1 cellular context compared by ENCODE assay signal in the genomic region with DNA sequence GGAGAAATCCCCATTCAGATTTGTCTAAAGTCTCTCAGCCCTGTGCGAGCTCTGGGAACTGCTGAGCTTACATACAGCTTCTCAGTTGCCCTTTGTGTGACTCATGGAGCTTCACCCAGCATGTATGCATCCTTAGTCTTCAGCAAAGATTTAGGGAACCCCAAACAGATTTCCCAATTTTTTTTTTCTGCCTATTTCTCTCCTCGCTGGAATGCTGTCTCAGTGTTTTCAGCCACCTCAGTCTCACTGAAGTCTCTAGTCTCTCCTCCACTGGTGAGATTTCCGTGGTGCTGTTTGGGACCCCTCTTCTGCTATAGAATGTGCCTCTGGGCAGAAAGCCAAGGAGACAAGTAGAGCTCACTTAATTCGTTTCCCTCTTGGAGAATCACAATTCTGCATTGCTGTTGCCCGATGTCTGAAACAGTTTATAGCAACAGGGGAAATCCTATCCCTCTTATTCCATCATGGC.
TF ChIP-seq lines count a peak whose summit lies in the region.

No MANE protein-coding gene starts in this region.

TF ChIP-seq in SK-N-SH, 30 proteins besides CTCF, POLR2A, EP300 and RAD21:
- TF ChIP-seq FOSL2 (IDR thresholded peaks at IDR 0.05; ENCODE audit: borderline replicate concordance, low read depth) (peak; percentile 41; the same call in 1 of the 2 replicates), ELF1 (IDR thresholded peaks at IDR 0.05) (no peak), TEAD4 (IDR thresholded peaks at IDR 0.05; ENCODE audit: borderline replicate concordance, insufficient read depth) (no peak), POLR2AphosphoS5 (IDR thresholded peaks at IDR 0.05; ENCODE audit: low read depth, low read length) (no peak), RXRA (IDR thresholded peaks at IDR 0.05; ENCODE audit: borderline replicate concordance, low read depth) (no peak), EZH2phosphoT487 (IDR thresholded peaks at IDR 0.05; ENCODE audit: borderline replicate concordance, low read depth) (no peak), TAF1 (IDR thresholded peaks at IDR 0.05; ENCODE audit: borderline replicate concordance, low read depth, low read length) (no peak), MEF2A (IDR thresholded peaks at IDR 0.05; ENCODE audit: borderline replicate concordance, low read depth) (no peak), GATA2 (CRISPR knock-in tag; IDR thresholded peaks at IDR 0.05) (no peak), CHD2 (IDR thresholded peaks at IDR 0.05; ENCODE audit: low read length, partially characterized antibody) (no peak), FOXJ3 (CRISPR knock-in tag; IDR thresholded peaks at IDR 0.05) (no peak), NFIC (IDR thresholded peaks at IDR 0.05; ENCODE audit: borderline replicate concordance) (peak; percentile 53)
- TF ChIP-seq, protein P1, sequence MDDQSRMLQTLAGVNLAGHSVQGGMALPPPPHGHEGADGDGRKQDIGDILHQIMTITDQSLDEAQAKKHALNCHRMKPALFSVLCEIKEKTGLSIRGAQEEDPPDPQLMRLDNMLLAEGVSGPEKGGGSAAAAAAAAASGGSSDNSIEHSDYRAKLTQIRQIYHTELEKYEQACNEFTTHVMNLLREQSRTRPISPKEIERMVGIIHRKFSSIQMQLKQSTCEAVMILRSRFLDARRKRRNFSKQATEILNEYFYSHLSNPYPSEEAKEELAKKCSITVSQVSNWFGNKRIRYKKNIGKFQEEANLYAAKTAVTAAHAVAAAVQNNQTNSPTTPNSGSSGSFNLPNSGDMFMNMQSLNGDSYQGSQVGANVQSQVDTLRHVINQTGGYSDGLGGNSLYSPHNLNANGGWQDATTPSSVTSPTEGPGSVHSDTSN (IDR thresholded peaks at IDR 0.05): no peak
- TF ChIP-seq, protein P2, sequence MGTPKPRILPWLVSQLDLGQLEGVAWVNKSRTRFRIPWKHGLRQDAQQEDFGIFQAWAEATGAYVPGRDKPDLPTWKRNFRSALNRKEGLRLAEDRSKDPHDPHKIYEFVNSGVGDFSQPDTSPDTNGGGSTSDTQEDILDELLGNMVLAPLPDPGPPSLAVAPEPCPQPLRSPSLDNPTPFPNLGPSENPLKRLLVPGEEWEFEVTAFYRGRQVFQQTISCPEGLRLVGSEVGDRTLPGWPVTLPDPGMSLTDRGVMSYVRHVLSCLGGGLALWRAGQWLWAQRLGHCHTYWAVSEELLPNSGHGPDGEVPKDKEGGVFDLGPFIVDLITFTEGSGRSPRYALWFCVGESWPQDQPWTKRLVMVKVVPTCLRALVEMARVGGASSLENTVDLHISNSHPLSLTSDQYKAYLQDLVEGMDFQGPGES (IDR thresholded peaks at IDR 0.05; ENCODE audit: low read depth, low read length): no peak
TF ChIP-seq in SK-N-SH: peak in this region for 2.
